In the genomic region with DNA sequence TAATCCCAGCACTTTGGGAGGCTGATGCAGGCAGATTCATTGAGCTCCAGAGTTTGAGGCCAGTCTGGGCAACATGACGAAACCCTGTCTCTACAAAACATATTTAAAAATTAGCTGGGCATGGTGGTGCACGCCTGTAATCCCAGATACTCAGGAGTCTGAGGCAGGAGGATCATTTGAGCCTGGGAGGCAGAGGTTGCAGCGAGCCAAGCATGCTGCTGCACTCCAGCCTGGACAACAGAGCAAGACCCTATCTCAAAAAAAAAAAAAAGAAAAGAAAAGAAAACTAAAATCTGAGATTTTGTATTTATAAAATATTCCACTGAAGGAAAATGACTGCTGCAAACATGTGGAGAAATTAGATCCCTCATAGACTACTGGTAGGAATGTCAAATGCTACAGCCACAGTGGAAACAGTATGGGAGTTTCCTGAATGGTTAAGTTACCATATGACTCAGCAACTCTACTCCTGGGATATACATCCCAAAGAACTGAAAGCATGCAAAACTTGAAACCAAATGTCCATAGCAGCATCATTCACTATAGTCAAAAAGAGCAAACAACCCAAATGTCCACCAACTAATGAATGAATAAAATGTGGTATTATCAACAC, we compare ENCODE assay signal across 11 cellular contexts.
DNase-seq lines count a peak whose midpoint lies in the region; ATAC-seq and TF ChIP-seq lines count a peak whose summit lies in the region.
"Had no signal": no experiment of that assay in that cellular context is flagged by ENCODE, and none has a peak within 500 bp of the region (broad histone marks: within the 10 kb centered on the region; RNA-seq: fewer than 3 reads in every experiment).

No MANE protein-coding gene starts in this region.

- H3K79me2 ChIP-seq in GM23338 (replicated peaks; ENCODE audit: insufficient read depth), result peaks cover 18% of the 10 kb centered on the region

- H3K36me3 Mint-ChIP-seq in GM23338 (ENCODE audit: low read depth), result peaks cover 78% of the 10 kb centered on the region

- no peak for ATAC-seq in GM23338
- ATAC-seq: effector memory CD8-positive, alpha-beta T cell had no signal

- TF ChIP-seq CTCF in GM23338 (conservative IDR thresholded peaks at IDR 0.05; ENCODE audit: low read depth in 2 of 2) (no peak), WI38 (IDR thresholded peaks at IDR 0.05; ENCODE audit: low read depth, low read length) (peak; percentile 33; the same call in 1 of the 2 replicates), foreskin fibroblast (IDR thresholded peaks at IDR 0.05; ENCODE audit: low read depth, low read length) (peak; percentile 50)

- no peak overlapping the region for H3K27ac ChIP-seq in GM23338 (ENCODE audit: low read depth)

- H3K4me3 ChIP-seq in GM23338, result no peak overlapping the region
- H3K4me3 ChIP-seq in WI38 (ENCODE audit: low read depth, low read length), result no peak overlapping the region
- H3K4me3 ChIP-seq in foreskin fibroblast (ENCODE audit: low read depth in 1 of 2, low read length in 2 of 2), result no peak overlapping the region

- no peaks in the 10 kb centered on the region; the same call in 1 of the 2 replicates for H4K20me1 ChIP-seq in GM23338 (replicated peaks; ENCODE audit: insufficient read depth)

- H3K27me3 ChIP-seq in GM23338 (ENCODE audit: insufficient read depth), result no peaks in the 10 kb centered on the region

- H2AFZ ChIP-seq in GM23338, result no peak overlapping the region

- H3K4me2 ChIP-seq in GM23338, result no peak overlapping the region

- no peaks in the 10 kb centered on the region for H3F3A ChIP-seq in GM23338 (replicated peaks; ENCODE audit: low read depth)

- H3K4me1 Mint-ChIP-seq in GM23338, result no peaks in the 10 kb centered on the region; the same call in 2 of the 3 replicates

- H3K9me3 Mint-ChIP-seq in GM23338, result no peaks in the 10 kb centered on the region
- H3K9me3 Mint-ChIP-seq: CD4-positive, CD25-positive, alpha-beta regulatory T cell; effector memory CD8-positive, alpha-beta T cell had no signal

- H3K4me3 Mint-ChIP-seq in GM23338, result no peak overlapping the region
- H3K4me3 Mint-ChIP-seq: CD4-positive, CD25-positive, alpha-beta regulatory T cell; effector memory CD8-positive, alpha-beta T cell had no signal

- peak; percentile 71 for DNase-seq in A172 (ENCODE audit: low spot score)
- no peak for DNase-seq in GM23338 (ENCODE audit: low spot score)
- peak; percentile 62 to 82 for DNase-seq in foreskin fibroblast
- no peak for DNase-seq in COLO668 (lab: John Stamatoyannopoulos, UW; ENCODE audit: unreplicated experiment)
- no peak for DNase-seq in NOMO-1 treated with dmso at 0.1 percent for 144 hours (lab: John Stamatoyannopoulos, UW; ENCODE audit: unreplicated experiment)
- DNase-seq in HUDEP-2 (lab: John Stamatoyannopoulos, UW; ENCODE audit: unreplicated experiment in 76 of 76), result no peak
- no peak for DNase-seq in HuH-7.5 (ENCODE audit: low spot score)
- DNase-seq: activated gamma-delta T cell treated with Interleukin-2 at 50 U/mL for 16 hours; CD4-positive, CD25-positive, alpha-beta regulatory T cell; effector memory CD8-positive, alpha-beta T cell had no signal

- no peaks in the 10 kb centered on the region for H3K9me2 ChIP-seq in GM23338 (ENCODE audit: insufficient read depth)

- peak overlapping the region; percentile 54; the same call in 1 of the 2 replicates for H3K27ac Mint-ChIP-seq in GM23338

- peaks cover 60% of the 10 kb centered on the region for H3K36me3 ChIP-seq in GM23338 (ENCODE audit: insufficient read depth)

- peaks cover 1% of the 10 kb centered on the region for H3K27me3 Mint-ChIP-seq in GM23338 (ENCODE audit: insufficient read depth, low read depth, poor library complexity)
- H3K27me3 Mint-ChIP-seq: CD4-positive, CD25-positive, alpha-beta regulatory T cell; effector memory CD8-positive, alpha-beta T cell had no signal

- no peaks in the 10 kb centered on the region for H3K4me1 ChIP-seq in GM23338 (ENCODE audit: insufficient read depth)

TF ChIP-seq in GM23338, 12 proteins besides CTCF, POLR2A, EP300 and RAD21 (continues in another document):
- TF ChIP-seq ZNF114 (CRISPR knock-in tag; IDR thresholded peaks at IDR 0.05), result no peak
- TF ChIP-seq, protein P1, sequence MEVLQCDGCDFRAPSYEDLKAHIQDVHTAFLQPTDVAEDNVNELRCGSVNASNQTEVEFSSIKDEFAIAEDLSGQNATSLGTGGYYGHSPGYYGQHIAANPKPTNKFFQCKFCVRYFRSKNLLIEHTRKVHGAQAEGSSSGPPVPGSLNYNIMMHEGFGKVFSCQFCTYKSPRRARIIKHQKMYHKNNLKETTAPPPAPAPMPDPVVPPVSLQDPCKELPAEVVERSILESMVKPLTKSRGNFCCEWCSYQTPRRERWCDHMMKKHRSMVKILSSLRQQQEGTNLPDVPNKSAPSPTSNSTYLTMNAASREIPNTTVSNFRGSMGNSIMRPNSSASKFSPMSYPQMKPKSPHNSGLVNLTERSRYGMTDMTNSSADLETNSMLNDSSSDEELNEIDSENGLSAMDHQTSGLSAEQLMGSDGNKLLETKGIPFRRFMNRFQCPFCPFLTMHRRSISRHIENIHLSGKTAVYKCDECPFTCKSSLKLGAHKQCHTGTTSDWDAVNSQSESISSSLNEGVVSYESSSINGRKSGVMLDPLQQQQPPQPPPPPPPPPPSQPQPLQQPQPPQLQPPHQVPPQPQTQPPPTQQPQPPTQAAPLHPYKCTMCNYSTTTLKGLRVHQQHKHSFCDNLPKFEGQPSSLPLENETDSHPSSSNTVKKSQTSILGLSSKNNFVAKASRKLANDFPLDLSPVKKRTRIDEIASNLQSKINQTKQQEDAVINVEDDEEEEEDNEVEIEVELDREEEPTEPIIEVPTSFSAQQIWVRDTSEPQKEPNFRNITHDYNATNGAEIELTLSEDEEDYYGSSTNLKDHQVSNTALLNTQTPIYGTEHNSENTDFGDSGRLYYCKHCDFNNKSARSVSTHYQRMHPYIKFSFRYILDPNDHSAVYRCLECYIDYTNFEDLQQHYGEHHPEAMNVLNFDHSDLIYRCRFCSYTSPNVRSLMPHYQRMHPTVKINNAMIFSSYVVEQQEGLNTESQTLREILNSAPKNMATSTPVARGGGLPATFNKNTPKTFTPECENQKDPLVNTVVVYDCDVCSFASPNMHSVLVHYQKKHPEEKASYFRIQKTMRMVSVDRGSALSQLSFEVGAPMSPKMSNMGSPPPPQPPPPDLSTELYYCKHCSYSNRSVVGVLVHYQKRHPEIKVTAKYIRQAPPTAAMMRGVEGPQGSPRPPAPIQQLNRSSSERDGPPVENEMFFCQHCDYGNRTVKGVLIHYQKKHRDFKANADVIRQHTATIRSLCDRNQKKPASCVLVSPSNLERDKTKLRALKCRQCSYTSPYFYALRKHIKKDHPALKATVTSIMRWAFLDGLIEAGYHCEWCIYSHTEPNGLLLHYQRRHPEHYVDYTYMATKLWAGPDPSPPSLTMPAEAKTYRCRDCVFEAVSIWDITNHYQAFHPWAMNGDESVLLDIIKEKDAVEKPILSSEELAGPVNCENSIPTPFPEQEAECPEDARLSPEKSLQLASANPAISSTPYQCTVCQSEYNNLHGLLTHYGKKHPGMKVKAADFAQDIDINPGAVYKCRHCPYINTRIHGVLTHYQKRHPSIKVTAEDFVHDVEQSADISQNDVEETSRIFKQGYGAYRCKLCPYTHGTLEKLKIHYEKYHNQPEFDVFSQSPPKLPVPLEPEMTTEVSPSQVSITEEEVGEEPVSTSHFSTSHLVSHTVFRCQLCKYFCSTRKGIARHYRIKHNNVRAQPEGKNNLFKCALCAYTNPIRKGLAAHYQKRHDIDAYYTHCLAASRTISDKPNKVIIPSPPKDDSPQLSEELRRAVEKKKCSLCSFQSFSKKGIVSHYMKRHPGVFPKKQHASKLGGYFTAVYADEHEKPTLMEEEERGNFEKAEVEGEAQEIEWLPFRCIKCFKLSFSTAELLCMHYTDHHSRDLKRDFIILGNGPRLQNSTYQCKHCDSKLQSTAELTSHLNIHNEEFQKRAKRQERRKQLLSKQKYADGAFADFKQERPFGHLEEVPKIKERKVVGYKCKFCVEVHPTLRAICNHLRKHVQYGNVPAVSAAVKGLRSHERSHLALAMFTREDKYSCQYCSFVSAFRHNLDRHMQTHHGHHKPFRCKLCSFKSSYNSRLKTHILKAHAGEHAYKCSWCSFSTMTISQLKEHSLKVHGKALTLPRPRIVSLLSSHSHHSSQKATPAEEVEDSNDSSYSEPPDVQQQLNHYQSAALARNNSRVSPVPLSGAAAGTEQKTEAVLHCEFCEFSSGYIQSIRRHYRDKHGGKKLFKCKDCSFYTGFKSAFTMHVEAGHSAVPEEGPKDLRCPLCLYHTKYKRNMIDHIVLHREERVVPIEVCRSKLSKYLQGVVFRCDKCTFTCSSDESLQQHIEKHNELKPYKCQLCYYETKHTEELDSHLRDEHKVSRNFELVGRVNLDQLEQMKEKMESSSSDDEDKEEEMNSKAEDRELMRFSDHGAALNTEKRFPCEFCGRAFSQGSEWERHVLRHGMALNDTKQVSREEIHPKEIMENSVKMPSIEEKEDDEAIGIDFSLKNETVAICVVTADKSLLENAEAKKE (CRISPR knock-in tag; IDR thresholded peaks at IDR 0.05), result no peak
- no peak for TF ChIP-seq ZNF331 (CRISPR knock-in tag; IDR thresholded peaks at IDR 0.05; ENCODE audit: low read depth)
- TF ChIP-seq, protein P2, sequence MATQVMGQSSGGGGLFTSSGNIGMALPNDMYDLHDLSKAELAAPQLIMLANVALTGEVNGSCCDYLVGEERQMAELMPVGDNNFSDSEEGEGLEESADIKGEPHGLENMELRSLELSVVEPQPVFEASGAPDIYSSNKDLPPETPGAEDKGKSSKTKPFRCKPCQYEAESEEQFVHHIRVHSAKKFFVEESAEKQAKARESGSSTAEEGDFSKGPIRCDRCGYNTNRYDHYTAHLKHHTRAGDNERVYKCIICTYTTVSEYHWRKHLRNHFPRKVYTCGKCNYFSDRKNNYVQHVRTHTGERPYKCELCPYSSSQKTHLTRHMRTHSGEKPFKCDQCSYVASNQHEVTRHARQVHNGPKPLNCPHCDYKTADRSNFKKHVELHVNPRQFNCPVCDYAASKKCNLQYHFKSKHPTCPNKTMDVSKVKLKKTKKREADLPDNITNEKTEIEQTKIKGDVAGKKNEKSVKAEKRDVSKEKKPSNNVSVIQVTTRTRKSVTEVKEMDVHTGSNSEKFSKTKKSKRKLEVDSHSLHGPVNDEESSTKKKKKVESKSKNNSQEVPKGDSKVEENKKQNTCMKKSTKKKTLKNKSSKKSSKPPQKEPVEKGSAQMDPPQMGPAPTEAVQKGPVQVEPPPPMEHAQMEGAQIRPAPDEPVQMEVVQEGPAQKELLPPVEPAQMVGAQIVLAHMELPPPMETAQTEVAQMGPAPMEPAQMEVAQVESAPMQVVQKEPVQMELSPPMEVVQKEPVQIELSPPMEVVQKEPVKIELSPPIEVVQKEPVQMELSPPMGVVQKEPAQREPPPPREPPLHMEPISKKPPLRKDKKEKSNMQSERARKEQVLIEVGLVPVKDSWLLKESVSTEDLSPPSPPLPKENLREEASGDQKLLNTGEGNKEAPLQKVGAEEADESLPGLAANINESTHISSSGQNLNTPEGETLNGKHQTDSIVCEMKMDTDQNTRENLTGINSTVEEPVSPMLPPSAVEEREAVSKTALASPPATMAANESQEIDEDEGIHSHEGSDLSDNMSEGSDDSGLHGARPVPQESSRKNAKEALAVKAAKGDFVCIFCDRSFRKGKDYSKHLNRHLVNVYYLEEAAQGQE (IDR thresholded peaks at IDR 0.05; ENCODE audit: unreplicated experiment), result no peak
- TF ChIP-seq POLR2AphosphoS5 (IDR thresholded peaks at IDR 0.05; ENCODE audit: low read depth), result no peak
- no peak for TF ChIP-seq JUNB (IDR thresholded peaks at IDR 0.05; ENCODE audit: unreplicated experiment)

Comparison
In these comparisons a context has a peak if more than half of its experiments do, and no peak if none do; other contexts are left out.
1. DNase-seq: peak in A172 (single experiment) and foreskin fibroblast (2 of 2); none in GM23338 (single experiment), COLO668 (single experiment), NOMO-1 treated with dmso at 0.1 percent for 144 hours (single experiment), HUDEP-2 (0 of 76) and HuH-7.5 (single experiment).
2. CTCF ChIP-seq: peak in WI38 (single experiment) and foreskin fibroblast (single experiment); none in GM23338 (0 of 2).